In genomic region chr17:76390003-76390421, GRCh38 we compare ENCODE assay signal across 15 cellular contexts. TPM values are rescaled to one million over a fixed set of nuclear protein-coding genes. Genes with fewer than 3 reads are reported as not detected.
DNase-seq lines count a peak whose midpoint lies in the region; TF ChIP-seq lines count a peak whose summit lies in the region.
"Had no signal": no experiment of that assay in that cellular context is flagged by ENCODE, and none has a peak within 500 bp of the region (broad histone marks: within the 10 kb centered on the region; RNA-seq: fewer than 3 reads in every experiment).

No MANE protein-coding gene starts in this region.

- no peaks in the 10 kb centered on the region for H3K9me3 ChIP-seq in H9 (ENCODE audit: control insufficient read depth, low read depth, low read length)

- H2BK5ac ChIP-seq in H9 (ENCODE audit: insufficient read length, low read length) = no peak overlapping the region

- no peak overlapping the region for H2BK20ac ChIP-seq in H9 (ENCODE audit: low read depth, low read length, poor library complexity, severe bottlenecking)

- no peaks in the 10 kb centered on the region for H4K20me1 ChIP-seq in H9 (ENCODE audit: control insufficient read depth, insufficient read depth, insufficient read length)

- WGBS in H9 (ENCODE audit: extremely low coverage, insufficient read length, low lambda C conversion rate) = no CpG with 5 or more reads among the region's 11 CpGs

- TF ChIP-seq CTCF in H9 (conservative IDR thresholded peaks at IDR 0.05) = no peak

- no peaks in the 10 kb centered on the region for H3K23me2 ChIP-seq in H9 (ENCODE audit: insufficient read length, low read depth, low read length, poor library complexity, severe bottlenecking)

- H3K18ac ChIP-seq in H9 (ENCODE audit: insufficient read length, low read depth, low read length) = no peak overlapping the region

- H3K27ac ChIP-seq in H9 (ENCODE audit: insufficient read length, low read depth, low read length) = no peak overlapping the region
- H3K27ac ChIP-seq: PC-9 had no signal

- H3K27ac Mint-ChIP-seq in H9 = peak overlapping the region in 2 of 3 experiments; percentile 71 to 85; a peak in 3 of 7 replicates
- H3K27ac Mint-ChIP-seq: CD8-positive, alpha-beta T cell; T-helper 17 cell had no signal

- peak; percentile 54 for DNase-seq in ELR (ENCODE audit: low read depth)
- DNase-seq in H9 = peak; percentile 72
- DNase-seq in SK-N-DZ (ENCODE audit: low spot score) = peak; percentile 57
- DNase-seq in islet precursor cell = peak; percentile 81
- DNase-seq in NCI-H1417 treated with DMSO at 0.1 percent for 48 hours (lab: John Stamatoyannopoulos, UW) = no peak
- DNase-seq in NCI-H146 treated with DMSO at 0.1 percent for 48 hours (lab: John Stamatoyannopoulos, UW; ENCODE audit: unreplicated experiment) = no peak
- DNase-seq in erythroblast (lab: John Stamatoyannopoulos, UW) = no peak
- no peak for DNase-seq in HuH-7.5 (ENCODE audit: low spot score)
- DNase-seq: CD8-positive, alpha-beta T cell; DND-41; NCI-H1694 treated with DMSO at 0.1 percent for 48 hours; NCI-H69; PC-9; Right ventricle myocardium superior; T-helper 17 cell had no signal

- no peak overlapping the region; the same call in 1 of the 2 replicates for H3K14ac ChIP-seq in H9 (ENCODE audit: insufficient read depth, low read length)

- TF ChIP-seq POLR2A in erythroblast (IDR thresholded peaks at IDR 0.05; ENCODE audit: low read length) = no peak

- H4K5ac ChIP-seq in H9 (ENCODE audit: insufficient read length, low read depth, low read length) = no peak overlapping the region

- H3K23ac ChIP-seq in H9 (ENCODE audit: insufficient read length, low read depth, low read length) = no peak overlapping the region

- H3K9me3 Mint-ChIP-seq in H9 = no peaks in the 10 kb centered on the region
- H3K9me3 Mint-ChIP-seq: CD8-positive, alpha-beta T cell had no signal

- H2AFZ ChIP-seq in H9 (ENCODE audit: low read length) = no peak overlapping the region
- H2AFZ ChIP-seq: PC-9 had no signal

- peaks cover 6% of the 10 kb centered on the region; the same call in 1 of the 2 replicates for H3K4me1 ChIP-seq in H9 (ENCODE audit: insufficient read depth, low read length)

- H3K4me2 ChIP-seq in H9 (ENCODE audit: insufficient read depth, insufficient read length, low read length) = no peak overlapping the region
- H3K4me2 ChIP-seq: PC-9 had no signal

- no peaks in the 10 kb centered on the region for H3K79me2 ChIP-seq in H9 (ENCODE audit: insufficient read depth, low read length)

- H3K27me3 ChIP-seq in H9 (ENCODE audit: insufficient read depth, low read length) = peaks cover 5% of the 10 kb centered on the region; the same call in 1 of the 2 replicates

- no peak overlapping the region for H2AK5ac ChIP-seq in H9 (ENCODE audit: insufficient read length, low read length)

- peaks cover 21% of the 10 kb centered on the region for H3K27me3 Mint-ChIP-seq in H9 (ENCODE audit: low read depth)
- H3K27me3 Mint-ChIP-seq: T-helper 17 cell had no signal

- peaks cover 13 to 40% (median 33%) of the 10 kb centered on the region in 3 experiments for H3K36me3 Mint-ChIP-seq in H9 (ENCODE audit: insufficient read depth in 1 of 3, low read depth in 3 of 3)

- no peak overlapping the region for H4K8ac ChIP-seq in H9 (replicated peaks; ENCODE audit: insufficient read length, low read depth, low read length)

- no peak overlapping the region for H3T11ph ChIP-seq in H9 (ENCODE audit: low read length)

- no peak overlapping the region for H4K91ac ChIP-seq in H9 (ENCODE audit: insufficient read length, low read depth, low read length)

- peaks cover 20 to 26% of the 10 kb centered on the region in 2 experiments for H3K4me1 Mint-ChIP-seq in H9

- no peak overlapping the region for H2BK15ac ChIP-seq in H9 (ENCODE audit: low read depth, low read length)

- no peak overlapping the region for H2BK120ac ChIP-seq in H9 (ENCODE audit: low read depth, low read length, poor library complexity, severe bottlenecking)

- no peak overlapping the region for H3K56ac ChIP-seq in H9 (ENCODE audit: insufficient read length, low read depth, low read length)

- no peak overlapping the region for H3K4me3 Mint-ChIP-seq in H9
- H3K4me3 Mint-ChIP-seq: CD8-positive, alpha-beta T cell; T-helper 17 cell had no signal

- no peaks in the 10 kb centered on the region for H3K79me1 ChIP-seq in H9 (ENCODE audit: insufficient read depth, low read depth, low read length, poor library complexity, severe bottlenecking)

- H2BK12ac ChIP-seq in H9 (ENCODE audit: insufficient read length, low read depth, low read length) = no peak overlapping the region

- H3K4ac ChIP-seq in H9 (ENCODE audit: low read depth, low read length) = no peak overlapping the region

- H3K9ac ChIP-seq in H9 (ENCODE audit: extremely low read depth, insufficient read length, low read length) = no peak overlapping the region

RNA-seq across cellular contexts. Expression of gene SPHK1, which starts 5.6 kb away (rescaled TPM):
- 1.4 and 1.8 TPM in 2 replicates for total RNA-seq in H9 (2021)
- 3.7 and 6.7 TPM in 2 replicates for polyA plus RNA-seq in SK-N-DZ (2014; cell fraction: cytosol; rRNA removed)
- 7.1 and 8.8 TPM in 2 replicates for polyA plus RNA-seq in SK-N-DZ (2014; cell fraction: nucleus; rRNA removed)

RNA-seq across cellular contexts. Expression of gene PRPSAP1, which starts 36.3 kb away (rescaled TPM):
- 38.4 and 40.2 TPM in 2 replicates for total RNA-seq in H9 (2021)
- 74.2 and 95.7 TPM in 2 replicates for polyA plus RNA-seq in SK-N-DZ (2014; cell fraction: cytosol; rRNA removed)
- polyA plus RNA-seq in SK-N-DZ (2014; cell fraction: nucleus; rRNA removed) = 83.3 and 104 TPM in 2 replicates

Comparison
In these comparisons a context has a peak if more than half of its experiments do, and no peak if none do; other contexts are left out.
1. DNase-seq: peak in ELR (single experiment), H9 (single experiment), SK-N-DZ (single experiment) and islet precursor cell (single experiment); none in NCI-H1417 treated with DMSO at 0.1 percent for 48 hours (single experiment), NCI-H146 treated with DMSO at 0.1 percent for 48 hours (single experiment), erythroblast (0 of 2) and HuH-7.5 (single experiment).